26 cellular contexts compared by ENCODE assay signal in genomic region chr7:1825877-1826741, GRCh38.
A peak's percentile ranks its signal among the peaks of the same experiment; 100 is the strongest.
DNase-seq lines count a peak whose midpoint lies in the region; ATAC-seq and TF ChIP-seq lines count a peak whose summit lies in the region.
"Had no signal": no experiment of that assay in that cellular context is flagged by ENCODE, and none has a peak within 500 bp of the region (broad histone marks: within the 10 kb centered on the region; RNA-seq: fewer than 3 reads in every experiment).

No MANE protein-coding gene starts in this region.

- peak; percentile 71 for DNase-seq in Right ventricle myocardium inferior (ENCODE audit: missing footprints)
- DNase-seq in right atrium auricular region (ENCODE audit: low spot score), result no peak
- DNase-seq in glutamatergic neuron, result peak; percentile 8
- DNase-seq in neuronal stem cell (ENCODE audit: low spot score), result no peak
- DNase-seq in DMS153 treated with DMSO at 0.1 percent for 48 hours (lab: John Stamatoyannopoulos, UW; ENCODE audit: unreplicated experiment), result no peak
- no peak for DNase-seq in substantia nigra (lab: John Stamatoyannopoulos, UW)
- no peak for DNase-seq in activated CD8-positive, alpha-beta T cell treated with anti-CD3 and anti-CD28 coated beads for 36 hours
- DNase-seq in GM13977 (ENCODE audit: low spot score), result no peak
- DNase-seq: ACHN; activated CD4-positive, alpha-beta T cell treated with anti-CD3 and anti-CD28 coated beads for 1 hour; activated T-cell treated with anti-CD3 and anti-CD28 coated beads, Interleukin-2, amount 50 U/mL, for 48 hours; Calu3; cerebellar nuclear complex; erythroblast; foreskin keratinocyte; Karpas-422; MV-4-11; NCI-H1694; SHP77; stimulated activated CD4-positive, alpha-beta T cell treated with anti-CD3 and anti-CD28 coated beads, Interleukin-4, amount 100 ng/mL, for 24 hours; SW 1271 had no signal

- H4K91ac ChIP-seq in neuronal stem cell (ENCODE audit: low read depth, low read length, poor library complexity), result no peak overlapping the region

- H3K27me3 ChIP-seq in right atrium auricular region, result no peaks in the 10 kb centered on the region
- H3K27me3 ChIP-seq in neuronal stem cell (ENCODE audit: control insufficient read depth in 3 of 3, insufficient read depth in 3 of 3, low read depth in 1 of 3, low read length in 3 of 3), result no peaks in the 10 kb centered on the region
- H3K27me3 ChIP-seq: foreskin keratinocyte, hepatocyte had no signal

- H2BK5ac ChIP-seq in neuronal stem cell (ENCODE audit: low read length), result no peak overlapping the region

- H4K8ac ChIP-seq in neuronal stem cell (ENCODE audit: low read depth, low read length), result peak overlapping the region; percentile 17

- H2BK120ac ChIP-seq in neuronal stem cell (ENCODE audit: low read depth, low read length), result no peak overlapping the region

- H3K36me3 Mint-ChIP-seq in glutamatergic neuron (ENCODE audit: unreplicated experiment), result peaks cover 14% of the 10 kb centered on the region
- H3K36me3 Mint-ChIP-seq in activated CD8-positive, alpha-beta T cell treated with anti-CD3 and anti-CD28 coated beads for 36 hours (ENCODE audit: low read depth), result peaks cover 15% of the 10 kb centered on the region

- peak overlapping the region; percentile 21 for H3K9ac ChIP-seq in neuronal stem cell (ENCODE audit: low read depth, low read length, poor library complexity)

- H3K23ac ChIP-seq in neuronal stem cell (ENCODE audit: low read depth, low read length, poor library complexity), result peak overlapping the region; percentile 85

- H3K79me1 ChIP-seq in neuronal stem cell (ENCODE audit: low read depth, low read length), result peaks cover 9% of the 10 kb centered on the region

- H3K18ac ChIP-seq in neuronal stem cell (ENCODE audit: low read length), result no peak overlapping the region

- CTCF ChIA-PET in activated CD8-positive, alpha-beta T cell treated with anti-CD3 and anti-CD28 coated beads for 36 hours (lab: Charles Lee), result no interaction called here

- H3K27ac ChIP-seq in right atrium auricular region, result no peak overlapping the region
- no peak overlapping the region for H3K27ac ChIP-seq in neuronal stem cell (replicated peaks; ENCODE audit: low read length)
- H3K27ac ChIP-seq in substantia nigra (ENCODE audit: low read depth, low read length, poor library complexity, severe bottlenecking), result no peak overlapping the region
- H3K27ac ChIP-seq: C4-2B, foreskin keratinocyte, hepatocyte had no signal

- TF ChIP-seq CTCF in right atrium auricular region (IDR thresholded peaks at IDR 0.05) (no peak), glutamatergic neuron (IDR thresholded peaks at IDR 0.05; ENCODE audit: partially characterized antibody, unreplicated experiment) (no peak), GM13977 (IDR thresholded peaks at IDR 0.05; ENCODE audit: extremely low read depth, insufficient read depth, missing control alignments) (no peak)
- TF ChIP-seq CTCF in activated CD8-positive, alpha-beta T cell treated with anti-CD3 and anti-CD28 coated beads for 36 hours (IDR thresholded peaks at IDR 0.05), result no peak

- no peak overlapping the region for H3K4me2 ChIP-seq in neuronal stem cell (ENCODE audit: insufficient read depth, low read length, poor library complexity, severe bottlenecking)
- H3K4me2 ChIP-seq: hepatocyte had no signal

- peaks cover 8% of the 10 kb centered on the region for H3K9me3 Mint-ChIP-seq in glutamatergic neuron (ENCODE audit: unreplicated experiment)
- H3K9me3 Mint-ChIP-seq in activated CD8-positive, alpha-beta T cell treated with anti-CD3 and anti-CD28 coated beads for 36 hours, result peaks cover 8% of the 10 kb centered on the region

- H3K4me1 Mint-ChIP-seq in glutamatergic neuron (ENCODE audit: low read depth, unreplicated experiment), result no peaks in the 10 kb centered on the region
- H3K4me1 Mint-ChIP-seq in activated CD8-positive, alpha-beta T cell treated with anti-CD3 and anti-CD28 coated beads for 36 hours (ENCODE audit: low read depth), result peaks cover 31% of the 10 kb centered on the region

- H2AFZ ChIP-seq in neuronal stem cell (ENCODE audit: low read length), result no peak overlapping the region
- H2AFZ ChIP-seq: hepatocyte had no signal

- intact Hi-C loops in Right ventricle myocardium inferior (cut with DNase I), result no loop called here
- intact Hi-C loops in activated CD8-positive, alpha-beta T cell treated with anti-CD3 and anti-CD28 coated beads for 36 hours (cut with micrococcal nuclease), result no loop called here

- ATAC-seq in Right ventricle myocardium inferior, result peak; percentile 59
- no peak for ATAC-seq in activated CD8-positive, alpha-beta T cell treated with anti-CD3 and anti-CD28 coated beads for 36 hours
- ATAC-seq: foreskin keratinocyte had no signal

- peak overlapping the region; percentile 56 for H3K14ac ChIP-seq in neuronal stem cell (ENCODE audit: low read length)

- no CpG with 5 or more reads among the region's 45 CpGs for WGBS in neuronal stem cell (ENCODE audit: extremely low coverage in 2 of 2, insufficient read length in 2 of 2, insufficient replicate concordance in 1 of 2), 2 donors

- no peak overlapping the region for H3K4me3 Mint-ChIP-seq in glutamatergic neuron (ENCODE audit: unreplicated experiment)
- H3K4me3 Mint-ChIP-seq in activated CD8-positive, alpha-beta T cell treated with anti-CD3 and anti-CD28 coated beads for 36 hours, result no peak overlapping the region
- H3K4me3 Mint-ChIP-seq: stimulated activated naive CD8-positive, alpha-beta T cell treated with anti-CD3 and anti-CD28 coated beads, Interleukin-15, Interleukin-2, amounts not matched to agents 100 ng/mL and 50 ng/mL, for 24 hours had no signal

- H3K4me3 ChIP-seq in right atrium auricular region (no peak overlapping the region), neuronal stem cell (ENCODE audit: low read length in 2 of 2) (no peak overlapping the region)
- H3K4me3 ChIP-seq: hepatocyte, lung had no signal

- no peak overlapping the region for H2BK15ac ChIP-seq in neuronal stem cell (ENCODE audit: low read length)

- no peaks in the 10 kb centered on the region for H3K9me3 ChIP-seq in right atrium auricular region
- H3K9me3 ChIP-seq in neuronal stem cell (replicated peaks in 1 of 2; ENCODE audit: control insufficient read depth in 2 of 2, insufficient read depth in 1 of 2, low read depth in 1 of 2, low read length in 2 of 2), result peaks cover 0 to 9% of the 10 kb centered on the region in 2 donors

- H3K4ac ChIP-seq in neuronal stem cell (ENCODE audit: low read length), result no peak overlapping the region

- H2AK5ac ChIP-seq in neuronal stem cell (ENCODE audit: low read depth, low read length), result no peak overlapping the region

- POLR2A ChIA-PET in activated CD8-positive, alpha-beta T cell treated with anti-CD3 and anti-CD28 coated beads for 36 hours (lab: Charles Lee), result no interaction called here

- in situ Hi-C loops in GM13977 (cut with MboI; ENCODE audit: low pct_unique_long_range_greater_than_20kb, low sequenced_read_pairs, unreplicated experiment), result no loop called here

- H3K27me3 Mint-ChIP-seq in glutamatergic neuron (ENCODE audit: unreplicated experiment), result peaks cover 3% of the 10 kb centered on the region
- no peaks in the 10 kb centered on the region for H3K27me3 Mint-ChIP-seq in activated CD8-positive, alpha-beta T cell treated with anti-CD3 and anti-CD28 coated beads for 36 hours
- H3K27me3 Mint-ChIP-seq: stimulated activated naive CD8-positive, alpha-beta T cell treated with anti-CD3 and anti-CD28 coated beads, Interleukin-15, Interleukin-2, amounts not matched to agents 100 ng/mL and 50 ng/mL, for 24 hours had no signal

- H3K4me1 ChIP-seq in right atrium auricular region (no peaks in the 10 kb centered on the region), neuronal stem cell (ENCODE audit: control insufficient read depth in 2 of 2, insufficient read depth in 1 of 2, low read depth in 1 of 2, low read length in 2 of 2) (no peaks in the 10 kb centered on the region)
- H3K4me1 ChIP-seq: foreskin keratinocyte had no signal

- H3K36me3 ChIP-seq in right atrium auricular region (no peaks in the 10 kb centered on the region), neuronal stem cell (replicated peaks in 1 of 2; ENCODE audit: control insufficient read depth in 2 of 2, insufficient read depth in 2 of 2, low read length in 2 of 2) (no peaks in the 10 kb centered on the region)

- H3K27ac Mint-ChIP-seq in glutamatergic neuron (ENCODE audit: unreplicated experiment), result no peak overlapping the region
- H3K27ac Mint-ChIP-seq in activated CD8-positive, alpha-beta T cell treated with anti-CD3 and anti-CD28 coated beads for 36 hours, result no peak overlapping the region
- H3K27ac Mint-ChIP-seq: activated naive CD4-positive, alpha-beta T cell treated with anti-CD3 and anti-CD28 coated beads, Interleukin-2, amount 50 U/mL, for 72 hours; stimulated activated naive CD8-positive, alpha-beta T cell treated with anti-CD3 and anti-CD28 coated beads, Interleukin-15, Interleukin-2, amounts not matched to agents 100 ng/mL and 50 ng/mL, for 24 hours had no signal

- H2BK12ac ChIP-seq in neuronal stem cell (ENCODE audit: low read length), result no peak overlapping the region

Comparison
In these comparisons a context has a peak if more than half of its experiments do, and no peak if none do; other contexts are left out.
1. DNase-seq: peak in Right ventricle myocardium inferior (single experiment) and glutamatergic neuron (single experiment); none in right atrium auricular region (single experiment), neuronal stem cell (single experiment), DMS153 treated with DMSO at 0.1 percent for 48 hours (single experiment), substantia nigra (0 of 49), activated CD8-positive, alpha-beta T cell treated with anti-CD3 and anti-CD28 coated beads for 36 hours (single experiment) and GM13977 (single experiment).